Comparison of ENCODE assay signal across 17 cellular contexts in the genomic region with DNA sequence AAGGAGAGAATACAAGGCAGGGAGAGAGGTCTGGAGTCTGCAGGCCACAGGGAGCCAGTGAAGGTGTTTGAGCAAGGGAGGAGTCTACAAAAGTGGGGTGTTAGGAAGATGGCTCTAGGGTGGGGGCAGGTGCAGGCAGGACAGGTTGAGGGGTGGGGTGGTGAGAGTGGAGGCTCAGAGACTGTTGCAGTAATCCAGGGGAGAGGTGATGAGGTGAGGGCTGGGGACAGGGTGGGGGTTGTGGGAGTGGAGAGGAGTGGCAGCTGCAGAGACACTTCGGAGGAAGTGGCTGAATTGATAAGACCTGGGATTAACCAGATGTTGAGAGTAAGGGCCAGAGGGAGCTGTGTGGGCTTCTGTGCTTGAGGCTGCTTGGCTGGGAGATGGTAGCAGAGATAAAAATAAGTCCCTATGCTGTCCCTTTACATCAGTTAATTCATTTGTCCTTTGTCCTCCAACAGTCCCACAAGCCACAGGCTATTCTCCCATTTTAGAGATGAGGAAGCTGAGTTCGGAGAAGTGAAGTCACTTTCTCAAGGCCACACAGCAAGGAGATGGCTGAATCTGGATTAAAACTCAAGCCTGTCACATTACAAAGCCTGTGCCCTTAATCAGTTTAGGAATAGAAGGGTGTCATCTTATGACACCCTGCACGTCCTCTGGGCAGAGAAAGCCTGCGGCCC. TPM values are rescaled to one million over a fixed set of nuclear protein-coding genes. Genes with fewer than 3 reads are reported as not detected.
A peak's percentile ranks its signal among the peaks of the same experiment; 100 is the strongest.
DNase-seq lines count a peak whose midpoint lies in the region; ATAC-seq and TF ChIP-seq lines count a peak whose summit lies in the region.
"Had no signal": no experiment of that assay in that cellular context is flagged by ENCODE, and none has a peak within 500 bp of the region (broad histone marks: within the 10 kb centered on the region; RNA-seq: fewer than 3 reads in every experiment).

No MANE protein-coding gene starts in this region.

- TF ChIP-seq CTCF in colonic mucosa (IDR thresholded peaks at IDR 0.05): no peak

- POLR2A ChIA-PET in naive thymus-derived CD8-positive, alpha-beta T cell (lab: Charles Lee): no interaction called here

- H3K4me1 ChIP-seq in BLaER1 treated with 17β-estradiol and CSF1 and Interleukin-3, amounts not matched to agents 10 nM and 100 nM: peaks cover 23 to 80% (median 67%) of the 10 kb centered on the region in 10 experiments
- H3K4me1 ChIP-seq in colonic mucosa: peaks cover 33% of the 10 kb centered on the region

- no peaks in the 10 kb centered on the region for H3K9me3 Mint-ChIP-seq in naive thymus-derived CD8-positive, alpha-beta T cell
- H3K9me3 Mint-ChIP-seq: activated CD4-positive, alpha-beta memory T cell treated with anti-CD3 and anti-CD28 coated beads, Interleukin-2, amount 10 ng/mL, durations not matched to agents 7 days and 5 days; effector memory CD8-positive, alpha-beta T cell had no signal

- no peak overlapping the region for H3K27ac ChIP-seq in BLaER1 treated with 17β-estradiol and CSF1 and Interleukin-3, amounts not matched to agents 10 nM and 100 nM
- peak overlapping the region; percentile 91 for H3K27ac ChIP-seq in colonic mucosa
- H3K27ac ChIP-seq: neutrophil, uterus had no signal

- H4K20me1 ChIP-seq in BLaER1 treated with 17β-estradiol and CSF1 and Interleukin-3, amounts not matched to agents 10 nM and 100 nM: peaks cover 0 to 50% (median 9%) of the 10 kb centered on the region in 11 experiments; a peak in 8 of 22 replicates

- H3K9me3 ChIP-seq in BLaER1 treated with 17β-estradiol and CSF1 and Interleukin-3, amounts not matched to agents 10 nM and 100 nM (replicated peaks in 1 of 11): no peaks in the 10 kb centered on the region
- H3K9me3 ChIP-seq in colonic mucosa (no peaks in the 10 kb centered on the region), T-helper 17 cell (ENCODE audit: control insufficient read depth, low read length, poor library complexity, severe bottlenecking) (no peaks in the 10 kb centered on the region)
- H3K9me3 ChIP-seq: neutrophil, uterus had no signal

- H3K4me2 ChIP-seq in BLaER1 treated with 17β-estradiol and CSF1 and Interleukin-3, amounts not matched to agents 10 nM and 100 nM: peak overlapping the region in 10 of 11 experiments; percentile 4 to 71 (median 60); a peak in 19 of 22 replicates

- no peaks in the 10 kb centered on the region for H3K36me3 ChIP-seq in BLaER1 treated with 17β-estradiol and CSF1 and Interleukin-3, amounts not matched to agents 10 nM and 100 nM
- H3K36me3 ChIP-seq in colonic mucosa: no peaks in the 10 kb centered on the region
- H3K36me3 ChIP-seq: neutrophil, uterus had no signal

- no peak overlapping the region for H3K9ac ChIP-seq in BLaER1 treated with 17β-estradiol and CSF1 and Interleukin-3, amounts not matched to agents 10 nM and 100 nM
- peak overlapping the region in 1 of 2 donors; percentile 88 for H3K9ac ChIP-seq in colonic mucosa (ENCODE audit: low read depth in 2 of 2, low read length in 2 of 2)

- peak overlapping the region in 7 of 10 donors; percentile 8 to 78 (median 61) for H3K27ac Mint-ChIP-seq in naive thymus-derived CD8-positive, alpha-beta T cell
- H3K27ac Mint-ChIP-seq in T-helper 17 cell: no peak overlapping the region
- H3K27ac Mint-ChIP-seq: activated CD4-positive, alpha-beta memory T cell treated with anti-CD3 and anti-CD28 coated beads, Interleukin-2, amount 10 ng/mL, durations not matched to agents 7 days and 5 days had no signal

- H3K27me3 Mint-ChIP-seq in naive thymus-derived CD8-positive, alpha-beta T cell: peaks cover 0 to 3% (median 0%) of the 10 kb centered on the region in 5 donors
- no peaks in the 10 kb centered on the region for H3K27me3 Mint-ChIP-seq in T-helper 17 cell
- H3K27me3 Mint-ChIP-seq: effector memory CD8-positive, alpha-beta T cell had no signal

- peaks cover 14 to 27% (median 19%) of the 10 kb centered on the region in 4 donors for H3K4me1 Mint-ChIP-seq in naive thymus-derived CD8-positive, alpha-beta T cell
- peaks cover 11% of the 10 kb centered on the region for H3K4me1 Mint-ChIP-seq in T-helper 17 cell

- DNase-seq in NCI-H524 (lab: John Stamatoyannopoulos, UW): peak; percentile 63 to 79
- DNase-seq in colonic mucosa: peak; percentile 64
- no peak for DNase-seq in naive thymus-derived CD8-positive, alpha-beta T cell
- no peak for DNase-seq in DMS79 treated with DMSO at 0.1 percent for 48 hours (lab: John Stamatoyannopoulos, UW)
- no peak for DNase-seq in posterior vena cava (ENCODE audit: low spot score)
- DNase-seq in T-helper 17 cell: no peak
- DNase-seq: activated CD4-positive, alpha-beta memory T cell treated with anti-CD3 and anti-CD28 coated beads, Interleukin-2, amount 10 ng/mL, durations not matched to agents 7 days and 5 days; activated effector memory CD4-positive, alpha-beta T cell treated with Interleukin-2 at 50 U/mL for 16 hours; effector memory CD8-positive, alpha-beta T cell; glutamatergic neuron; HCEC 1CT; uterus had no signal

- H3K27me3 ChIP-seq in BLaER1 treated with 17β-estradiol and CSF1 and Interleukin-3, amounts not matched to agents 10 nM and 100 nM: peaks cover 0 to 24% (median 6%) of the 10 kb centered on the region in 11 experiments; a peak in 14 of 22 replicates
- no peaks in the 10 kb centered on the region for H3K27me3 ChIP-seq in colonic mucosa
- H3K27me3 ChIP-seq: uterus had no signal

- no peak overlapping the region for H3K4me3 ChIP-seq in BLaER1 treated with 17β-estradiol and CSF1 and Interleukin-3, amounts not matched to agents 10 nM and 100 nM
- no peak overlapping the region for H3K4me3 ChIP-seq in colonic mucosa
- H3K4me3 ChIP-seq: uterus had no signal

- intact Hi-C loops in colonic mucosa (cut with DNase I): no loop called here
- intact Hi-C loops in posterior vena cava (cut with DNase I): loop anchor here in 1 of 2 donors (5.0 kb wide), 1 partner anchor 40 kb away; no protein-coding TSS in a partner anchor

- H3K36me3 Mint-ChIP-seq in naive thymus-derived CD8-positive, alpha-beta T cell: no peaks in the 10 kb centered on the region
- no peaks in the 10 kb centered on the region for H3K36me3 Mint-ChIP-seq in T-helper 17 cell (ENCODE audit: low read depth)

- no peak for ATAC-seq in naive thymus-derived CD8-positive, alpha-beta T cell
- ATAC-seq in GM21360 (IDR thresholded peaks at IDR 0.05; ENCODE audit: unreplicated experiment) (no peak), T-helper 17 cell (no peak)
- ATAC-seq: effector memory CD8-positive, alpha-beta T cell; left lobe of liver had no signal

- H3K4me3 Mint-ChIP-seq in naive thymus-derived CD8-positive, alpha-beta T cell: no peak overlapping the region
- no peak overlapping the region for H3K4me3 Mint-ChIP-seq in T-helper 17 cell
- H3K4me3 Mint-ChIP-seq: activated CD4-positive, alpha-beta memory T cell treated with anti-CD3 and anti-CD28 coated beads, Interleukin-2, amount 10 ng/mL, durations not matched to agents 7 days and 5 days; effector memory CD8-positive, alpha-beta T cell had no signal

RNA-seq across cellular contexts. Expression of a gene that starts 54.8 kb away (rescaled TPM):
- total RNA-seq in colonic mucosa (10 to 100 TPM in 1 of 2 donors, 1 to 10 TPM in 1; 6.6 to 10.6 TPM), posterior vena cava (100 to 1,000 TPM in 1 of 2 donors, 10 to 100 TPM in 1; 57.5 to 102 TPM), T-helper 17 cell (not detected)
- not detected for total RNA-seq in naive thymus-derived CD8-positive, alpha-beta T cell
- polyA plus RNA-seq in naive thymus-derived CD8-positive, alpha-beta T cell: not detected
- total RNA-seq: activated CD4-positive, alpha-beta memory T cell treated with anti-CD3 and anti-CD28 coated beads, Interleukin-2, amount 10 ng/mL, durations not matched to agents 7 days and 5 days; T-helper 2 cell treated with Interferon-gamma antibody and Interleukin-4, amounts not matched to agents 100 ng/mL and 5 ng/mL, for 36 hours had no signal

RNA-seq across cellular contexts. Expression of a gene that starts 59.8 kb away (rescaled TPM):
- total RNA-seq in colonic mucosa (100 to 1,000 TPM in 1 of 2 donors, 10 to 100 TPM in 1; 60.2 to 116 TPM), posterior vena cava (10 to 100 TPM; 74.2 to 85.5 TPM), T-helper 17 cell (10 to 100 TPM; 70.9 to 88.1 TPM)
- 100 to 1,000 TPM; 181 to 184 TPM for total RNA-seq in naive thymus-derived CD8-positive, alpha-beta T cell
- polyA plus RNA-seq in naive thymus-derived CD8-positive, alpha-beta T cell: 10 to 100 TPM; 45.0 to 60.2 (median 45.1) TPM

Comparison
In these comparisons a context has a peak if more than half of its experiments do, and no peak if none do; other contexts are left out.
1. DNase-seq: peak in NCI-H524 (2 of 2) and colonic mucosa (single experiment); none in naive thymus-derived CD8-positive, alpha-beta T cell (0 of 10), DMS79 treated with DMSO at 0.1 percent for 48 hours (single experiment), posterior vena cava (single experiment) and T-helper 17 cell (0 of 3).
2. RNA of a gene that starts 54.8 kb away (total RNA-seq): 57.5 to 102 TPM in posterior vena cava and 6.6 to 10.6 TPM in colonic mucosa; not detected in naive thymus-derived CD8-positive, alpha-beta T cell and not detected in T-helper 17 cell; every median in the first group is over 4 times any median in the second.